8 cellular contexts compared by ENCODE assay signal in the genomic region with DNA sequence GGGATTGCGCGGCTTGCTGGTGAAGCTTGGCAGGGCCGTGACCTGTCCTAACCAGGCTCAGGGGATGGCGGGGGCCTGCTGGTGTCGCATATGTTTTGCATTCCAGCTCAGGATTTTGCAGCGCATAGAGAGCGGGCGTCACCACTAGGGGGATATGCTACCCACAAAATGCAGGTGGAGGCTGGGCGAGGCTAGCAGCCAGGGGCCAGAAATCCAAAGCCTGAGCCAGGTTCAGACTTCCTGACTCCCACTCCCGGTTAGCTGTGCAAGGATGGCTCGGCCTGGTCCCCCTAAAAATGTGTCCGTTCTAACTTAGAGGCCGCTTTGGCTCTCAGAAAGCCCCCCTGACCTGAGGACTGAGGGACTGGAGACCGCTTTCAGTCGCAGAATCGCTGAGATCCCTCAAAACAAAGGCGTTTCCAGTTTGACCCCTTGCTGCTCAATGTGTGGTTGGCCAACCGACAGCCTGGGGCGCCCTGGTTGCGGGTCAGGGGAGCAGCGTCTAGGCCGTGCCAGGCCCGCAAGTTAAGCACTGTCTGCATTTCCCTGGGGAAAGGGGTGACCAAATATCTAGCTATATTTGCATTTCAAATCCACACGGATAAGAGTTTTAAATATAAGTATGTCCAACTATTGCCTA.
A peak's percentile ranks its signal among the peaks of the same experiment; 100 is the strongest.
DNase-seq lines count a peak whose midpoint lies in the region; ATAC-seq and TF ChIP-seq lines count a peak whose summit lies in the region.

No MANE protein-coding gene starts in this region.

- no peak overlapping the region for H2AFZ ChIP-seq in HCT116 (ENCODE audit: low read depth, low read length, poor library complexity, severe bottlenecking)

- H3K4me1 Mint-ChIP-seq in activated CD4-positive, alpha-beta T cell treated with anti-CD3 and anti-CD28 coated beads for 36 hours: peaks cover 13% of the 10 kb centered on the region

- TF ChIP-seq POLR2A in HCT116 (IDR thresholded peaks at IDR 0.05; ENCODE audit: borderline replicate concordance, extremely low read depth, insufficient read depth, insufficient read length): no peak

- H3K4me3 ChIP-seq in AG04449 (ENCODE audit: low read depth, low read length): peak overlapping the region; percentile 15
- H3K4me3 ChIP-seq in HCT116 (replicated peaks in 1 of 2; ENCODE audit: low read depth in 1 of 2, low read length in 2 of 2): no peak overlapping the region

- peak overlapping the region; percentile 98 for H3K27ac Mint-ChIP-seq in activated CD4-positive, alpha-beta T cell treated with anti-CD3 and anti-CD28 coated beads for 36 hours

- H3K36me3 ChIP-seq in HCT116 (ENCODE audit: control insufficient read depth in 1 of 2, insufficient read depth in 2 of 2, low read length in 2 of 2): no peaks in the 10 kb centered on the region

- peaks cover 27% of the 10 kb centered on the region for H3K79me2 ChIP-seq in HCT116 (ENCODE audit: insufficient read depth, low read length)

- DNase-seq in AG04449 (ENCODE audit: low read depth, low spot score) (no peak), HCT116 (ENCODE audit: low read depth, low spot score) (peak; percentile 8), glomerular visceral epithelial cell (ENCODE audit: extremely low spot score) (peak; percentile 55), T1000 (lab: John Stamatoyannopoulos, UW) (no peak), NCI-H510A treated with DMSO at 0.1 percent for 48 hours (lab: John Stamatoyannopoulos, UW) (no peak)
- peak; percentile 77 for DNase-seq in activated CD4-positive, alpha-beta T cell treated with anti-CD3 and anti-CD28 coated beads for 36 hours
- DNase-seq in stimulated activated CD8-positive, alpha-beta memory T cell treated with anti-CD3 and anti-CD28 coated beads, Interleukin-4, amount 100 ng/mL, for 48 hours: peak; percentile 75

- intact Hi-C loops in HCT116 (cut with micrococcal nuclease): no loop called here
- intact Hi-C loops in activated CD4-positive, alpha-beta T cell treated with anti-CD3 and anti-CD28 coated beads for 36 hours (cut with DNase I, micrococcal nuclease): loop anchor here (1.0 to 5.0 kb wide), 3 partner anchors 18 to 70 kb away; no protein-coding TSS in a partner anchor

- H3K27me3 Mint-ChIP-seq in activated CD4-positive, alpha-beta T cell treated with anti-CD3 and anti-CD28 coated beads for 36 hours: no peaks in the 10 kb centered on the region

- POLR2A ChIA-PET in AG04449 (lab: Yijun Ruan, JAX): no interaction called here
- POLR2A ChIA-PET in HCT116 (lab: Charles Lee): no interaction called here
- POLR2A ChIA-PET in activated CD4-positive, alpha-beta T cell treated with anti-CD3 and anti-CD28 coated beads for 36 hours (lab: Charles Lee): interaction anchor here (1.0 kb wide), 1 partner anchor 18 kb away, joined by 4 read pairs; no protein-coding TSS in a partner anchor

- BruUV-seq in HCT116 (replicated peaks; lab: Mats Ljungman, UMichigan): no TSS peak

- H3K9me3 ChIP-seq in HCT116 (ENCODE audit: control insufficient read depth in 1 of 2, insufficient read depth in 1 of 2, low read depth in 1 of 2, low read length in 2 of 2): no peaks in the 10 kb centered on the region

- no peaks in the 10 kb centered on the region for H4K20me1 ChIP-seq in HCT116 (ENCODE audit: insufficient read depth)

- H3K4me1 ChIP-seq in HCT116 (ENCODE audit: control insufficient read depth in 1 of 2, insufficient read depth in 2 of 2, low read length in 2 of 2): no peaks in the 10 kb centered on the region

- H3K27ac ChIP-seq in HCT116 (ENCODE audit: low read depth, low read length): no peak overlapping the region

- peak overlapping the region; percentile 88 for H3K4me3 Mint-ChIP-seq in activated CD4-positive, alpha-beta T cell treated with anti-CD3 and anti-CD28 coated beads for 36 hours

- CTCF ChIA-PET in AG04449 (lab: Yijun Ruan, JAX) (no interaction called here), HCT116 (lab: Charles Lee) (no interaction called here)
- CTCF ChIA-PET in activated CD4-positive, alpha-beta T cell treated with anti-CD3 and anti-CD28 coated beads for 36 hours (lab: Charles Lee): interaction anchor here (0.7 to 1.5 kb wide), 6 partner anchors 9 to 144 kb away, joined by 3 to 4 read pairs (median 4); no protein-coding TSS in a partner anchor

- no peaks in the 10 kb centered on the region for H3K27me3 ChIP-seq in HCT116 (ENCODE audit: insufficient read depth, low read length)

- H3K4me2 ChIP-seq in HCT116 (ENCODE audit: low read length): peak overlapping the region; percentile 49

- H3K36me3 Mint-ChIP-seq in activated CD4-positive, alpha-beta T cell treated with anti-CD3 and anti-CD28 coated beads for 36 hours (ENCODE audit: low read depth): peaks cover 27% of the 10 kb centered on the region

- no peaks in the 10 kb centered on the region for H3K9me2 ChIP-seq in HCT116 (ENCODE audit: insufficient read depth)

- ATAC-seq in HCT116: peak; percentile 67
- ATAC-seq in activated CD4-positive, alpha-beta T cell treated with anti-CD3 and anti-CD28 coated beads for 36 hours: peak; percentile 16
- no peak for ATAC-seq in GM18858 (IDR thresholded peaks at IDR 0.05; ENCODE audit: unreplicated experiment)

- H3K9me3 Mint-ChIP-seq in activated CD4-positive, alpha-beta T cell treated with anti-CD3 and anti-CD28 coated beads for 36 hours (ENCODE audit: low read depth): no peaks in the 10 kb centered on the region

- TF ChIP-seq CTCF in AG04449 (IDR thresholded peaks at IDR 0.05; ENCODE audit: insufficient read depth, low read length, missing control alignments) (peak; percentile 53), HCT116 (IDR thresholded peaks at IDR 0.05 in 2 of 3, conservative IDR thresholded peaks at IDR 0.05 in 1 of 3; ENCODE audit: borderline replicate concordance in 1 of 3, insufficient read depth in 1 of 3, low read depth in 2 of 3, low read length in 2 of 3) (0 out of 6 replicates have a peak, but pooled peaks of 1 of the 3 experiments have one; percentile 13)

- 0 out of 2 replicates have a peak overlapping the region, but pooled peaks have one; percentile 60 for H3K9ac ChIP-seq in HCT116 (ENCODE audit: low read length)

- RAD21 ChIA-PET in HCT116 (lab: Charles Lee; ENCODE audit: low non-redundant PET in 1 of 2, low total read pairs in 2 of 2, uncharacterized antibody in 2 of 2, unreplicated experiment in 2 of 2): no interaction called here

- no peak for TF ChIP-seq RAD21 in HCT116 (IDR thresholded peaks at IDR 0.05; ENCODE audit: low read depth)

TF ChIP-seq in HCT116, 20 proteins besides CTCF, POLR2A, EP300 and RAD21 (continues in another document):
- TF ChIP-seq EGR1 (IDR thresholded peaks at IDR 0.05; ENCODE audit: low read depth) (no peak), EZH2 (IDR thresholded peaks at IDR 0.05) (no peak), TCF7L2 (IDR thresholded peaks at IDR 0.05; ENCODE audit: borderline replicate concordance, extremely low read depth, insufficient read depth, insufficient read length) (no peak), CEBPB (IDR thresholded peaks at IDR 0.05; ENCODE audit: low read depth) (no peak), SP1 (IDR thresholded peaks at IDR 0.05; ENCODE audit: low read depth) (no peak), ELF1 (IDR thresholded peaks at IDR 0.05; ENCODE audit: borderline replicate concordance, low read depth) (no peak), CBX3 (IDR thresholded peaks at IDR 0.05; ENCODE audit: low read depth) (no peak), FOSL1 (IDR thresholded peaks at IDR 0.05; ENCODE audit: low read depth) (no peak), EZH2phosphoT487 (IDR thresholded peaks at IDR 0.05; ENCODE audit: borderline replicate concordance) (no peak)
- TF ChIP-seq, protein P1, sequence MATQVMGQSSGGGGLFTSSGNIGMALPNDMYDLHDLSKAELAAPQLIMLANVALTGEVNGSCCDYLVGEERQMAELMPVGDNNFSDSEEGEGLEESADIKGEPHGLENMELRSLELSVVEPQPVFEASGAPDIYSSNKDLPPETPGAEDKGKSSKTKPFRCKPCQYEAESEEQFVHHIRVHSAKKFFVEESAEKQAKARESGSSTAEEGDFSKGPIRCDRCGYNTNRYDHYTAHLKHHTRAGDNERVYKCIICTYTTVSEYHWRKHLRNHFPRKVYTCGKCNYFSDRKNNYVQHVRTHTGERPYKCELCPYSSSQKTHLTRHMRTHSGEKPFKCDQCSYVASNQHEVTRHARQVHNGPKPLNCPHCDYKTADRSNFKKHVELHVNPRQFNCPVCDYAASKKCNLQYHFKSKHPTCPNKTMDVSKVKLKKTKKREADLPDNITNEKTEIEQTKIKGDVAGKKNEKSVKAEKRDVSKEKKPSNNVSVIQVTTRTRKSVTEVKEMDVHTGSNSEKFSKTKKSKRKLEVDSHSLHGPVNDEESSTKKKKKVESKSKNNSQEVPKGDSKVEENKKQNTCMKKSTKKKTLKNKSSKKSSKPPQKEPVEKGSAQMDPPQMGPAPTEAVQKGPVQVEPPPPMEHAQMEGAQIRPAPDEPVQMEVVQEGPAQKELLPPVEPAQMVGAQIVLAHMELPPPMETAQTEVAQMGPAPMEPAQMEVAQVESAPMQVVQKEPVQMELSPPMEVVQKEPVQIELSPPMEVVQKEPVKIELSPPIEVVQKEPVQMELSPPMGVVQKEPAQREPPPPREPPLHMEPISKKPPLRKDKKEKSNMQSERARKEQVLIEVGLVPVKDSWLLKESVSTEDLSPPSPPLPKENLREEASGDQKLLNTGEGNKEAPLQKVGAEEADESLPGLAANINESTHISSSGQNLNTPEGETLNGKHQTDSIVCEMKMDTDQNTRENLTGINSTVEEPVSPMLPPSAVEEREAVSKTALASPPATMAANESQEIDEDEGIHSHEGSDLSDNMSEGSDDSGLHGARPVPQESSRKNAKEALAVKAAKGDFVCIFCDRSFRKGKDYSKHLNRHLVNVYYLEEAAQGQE (IDR thresholded peaks at IDR 0.05; ENCODE audit: low read depth): no peak
- TF ChIP-seq, protein P2, sequence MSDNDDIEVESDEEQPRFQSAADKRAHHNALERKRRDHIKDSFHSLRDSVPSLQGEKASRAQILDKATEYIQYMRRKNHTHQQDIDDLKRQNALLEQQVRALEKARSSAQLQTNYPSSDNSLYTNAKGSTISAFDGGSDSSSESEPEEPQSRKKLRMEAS (IDR thresholded peaks at IDR 0.05): no peak
- TF ChIP-seq, protein P3, sequence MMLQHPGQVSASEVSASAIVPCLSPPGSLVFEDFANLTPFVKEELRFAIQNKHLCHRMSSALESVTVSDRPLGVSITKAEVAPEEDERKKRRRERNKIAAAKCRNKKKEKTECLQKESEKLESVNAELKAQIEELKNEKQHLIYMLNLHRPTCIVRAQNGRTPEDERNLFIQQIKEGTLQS (IDR thresholded peaks at IDR 0.05): no peak

Comparison
In these comparisons a context has a peak if more than half of its experiments do, and no peak if none do; other contexts are left out.
1. DNase-seq: peak in HCT116 (single experiment), activated CD4-positive, alpha-beta T cell treated with anti-CD3 and anti-CD28 coated beads for 36 hours (single experiment), glomerular visceral epithelial cell (single experiment) and stimulated activated CD8-positive, alpha-beta memory T cell treated with anti-CD3 and anti-CD28 coated beads, Interleukin-4, amount 100 ng/mL, for 48 hours (single experiment); none in AG04449 (single experiment), T1000 (single experiment) and NCI-H510A treated with DMSO at 0.1 percent for 48 hours (single experiment).